In genomic region chr2:12244070-12244469, GRCh38 we compare ENCODE assay signal across 18 cellular contexts.
DNase-seq lines count a peak whose midpoint lies in the region; ATAC-seq, FAIRE-seq and TF ChIP-seq lines count a peak whose summit lies in the region.
"Had no signal": no experiment of that assay in that cellular context is flagged by ENCODE, and none has a peak within 500 bp of the region (broad histone marks: within the 10 kb centered on the region; RNA-seq: fewer than 3 reads in every experiment).

No MANE protein-coding gene starts in this region.

- H3K9me3 ChIP-seq in astrocyte (ENCODE audit: insufficient read depth, low read depth, low read length) (no peaks in the 10 kb centered on the region), gastrocnemius medialis (no peaks in the 10 kb centered on the region), prostate gland (no peaks in the 10 kb centered on the region)

- no peaks in the 10 kb centered on the region for H3K4me1 ChIP-seq in astrocyte (ENCODE audit: insufficient read depth, low read length)
- H3K4me1 ChIP-seq in gastrocnemius medialis, result no peaks in the 10 kb centered on the region
- H3K4me1 ChIP-seq in prostate gland (replicated peaks), result no peaks in the 10 kb centered on the region

- H3K4me2 ChIP-seq in astrocyte (ENCODE audit: low read length), result no peak overlapping the region
- H3K4me2 ChIP-seq: GM23338 had no signal

- no peak for ATAC-seq in gastrocnemius medialis
- ATAC-seq: GM23338 had no signal

- peaks cover 7% of the 10 kb centered on the region for H3K4me1 Mint-ChIP-seq in astrocyte (ENCODE audit: low read depth, unreplicated experiment)
- H3K4me1 Mint-ChIP-seq: GM23338 had no signal

- no peaks in the 10 kb centered on the region for H4K20me1 ChIP-seq in astrocyte (ENCODE audit: insufficient read depth, low read length)

- H3K4me3 Mint-ChIP-seq in astrocyte (ENCODE audit: unreplicated experiment), result no peak overlapping the region
- H3K4me3 Mint-ChIP-seq: GM23338, HFFc6 had no signal

- in situ Hi-C loops in gastrocnemius medialis (cut with MboI; ENCODE audit: low sequenced_read_pairs in 4 of 4), result no loop called here

- 31% methylated on average over 3 of the region's 3 CpGs for WGBS in prostate gland

- TF ChIP-seq CTCF in astrocyte (IDR thresholded peaks at IDR 0.05; ENCODE audit: insufficient read depth, low read depth, low read length) (no peak), fibroblast of villous mesenchyme (IDR thresholded peaks at IDR 0.05; ENCODE audit: insufficient read depth, low read depth, low read length) (no peak), gastrocnemius medialis (IDR thresholded peaks at IDR 0.05 in 4 of 5, conservative IDR thresholded peaks at IDR 0.05 in 1 of 5) (no peak), prostate gland (IDR thresholded peaks at IDR 0.05) (no peak)

- intact Hi-C loops in gastrocnemius medialis (cut with DNase I; ENCODE audit: low total_unique reads), result no loop called here
- intact Hi-C loops in prostate gland (cut with DNase I), result no loop called here

- TF ChIP-seq POLR2A in gastrocnemius medialis (IDR thresholded peaks at IDR 0.05) (no peak), prostate gland (IDR thresholded peaks at IDR 0.05) (no peak)

- no peaks in the 10 kb centered on the region for H3K79me2 ChIP-seq in astrocyte (ENCODE audit: insufficient read depth, low read length)

- H3K36me3 ChIP-seq in astrocyte (ENCODE audit: insufficient read depth, low read length) (no peaks in the 10 kb centered on the region), gastrocnemius medialis (no peaks in the 10 kb centered on the region), prostate gland (no peaks in the 10 kb centered on the region)

- H3K27me3 Mint-ChIP-seq in astrocyte (ENCODE audit: low read depth, unreplicated experiment), result no peaks in the 10 kb centered on the region

- peak; percentile 20 for DNase-seq in A172 (ENCODE audit: low spot score)
- peak; percentile 37 for DNase-seq in HT1080 (ENCODE audit: low read depth)
- DNase-seq in astrocyte (ENCODE audit: low read depth), result peak; percentile 39
- DNase-seq in fibroblast of villous mesenchyme (ENCODE audit: low read depth), result peak; percentile 17
- DNase-seq in gastrocnemius medialis, result no peak
- no peak for DNase-seq in prostate gland (ENCODE audit: low spot score)
- DNase-seq in NCI-H2227 treated with DMSO at 0.1 percent for 48 hours (lab: John Stamatoyannopoulos, UW), result no peak
- no peak for DNase-seq in GM19238 (ENCODE audit: insufficient read length, low spot score)
- DNase-seq: DMS153, HFFc6, NCI-H1436 treated with DMSO at 0.1 percent for 48 hours, NCI-H345, NCI-H526 treated with DMSO at 0.1 percent for 48 hours had no signal

- H3K27ac ChIP-seq in astrocyte (ENCODE audit: low read depth, low read length) (no peak overlapping the region), gastrocnemius medialis (no peak overlapping the region), prostate gland (no peak overlapping the region)
- H3K27ac ChIP-seq: 22Rv1, C4-2B, RWPE1 had no signal

- no peaks in the 10 kb centered on the region for H3K9me3 Mint-ChIP-seq in astrocyte (ENCODE audit: unreplicated experiment)
- H3K9me3 Mint-ChIP-seq: GM23338, HFFc6 had no signal

- no peak overlapping the region for H2AFZ ChIP-seq in astrocyte (ENCODE audit: low read depth, low read length)

- H3K27ac Mint-ChIP-seq in astrocyte (ENCODE audit: unreplicated experiment), result no peak overlapping the region
- H3K27ac Mint-ChIP-seq: GM23338, HFFc6 had no signal

- no peak overlapping the region for H3K9ac ChIP-seq in astrocyte (ENCODE audit: low read length)

- H3K36me3 Mint-ChIP-seq in astrocyte (ENCODE audit: low read depth, unreplicated experiment), result no peaks in the 10 kb centered on the region

- H3K27me3 ChIP-seq in astrocyte (ENCODE audit: insufficient read depth, low read length) (no peaks in the 10 kb centered on the region), gastrocnemius medialis (no peaks in the 10 kb centered on the region), prostate gland (replicated peaks; ENCODE audit: insufficient read depth) (no peaks in the 10 kb centered on the region)

- H3K4me3 ChIP-seq in astrocyte (ENCODE audit: insufficient read depth, low read depth, low read length) (no peak overlapping the region), fibroblast of villous mesenchyme (ENCODE audit: low read depth, low read length) (no peak overlapping the region), gastrocnemius medialis (no peak overlapping the region), prostate gland (no peak overlapping the region)
- H3K4me3 ChIP-seq: GM23338 had no signal

- no peak for FAIRE-seq in astrocyte (lab: Jason Lieb, UNC)
- FAIRE-seq: GM12891 had no signal

Comparison
In these comparisons a context has a peak if more than half of its experiments do, and no peak if none do; other contexts are left out.
1. DNase-seq: peak in A172 (single experiment), HT1080 (single experiment), astrocyte (single experiment) and fibroblast of villous mesenchyme (single experiment); none in gastrocnemius medialis (0 of 2), prostate gland (single experiment), NCI-H2227 treated with DMSO at 0.1 percent for 48 hours (single experiment) and GM19238 (single experiment).